In the genomic region with DNA sequence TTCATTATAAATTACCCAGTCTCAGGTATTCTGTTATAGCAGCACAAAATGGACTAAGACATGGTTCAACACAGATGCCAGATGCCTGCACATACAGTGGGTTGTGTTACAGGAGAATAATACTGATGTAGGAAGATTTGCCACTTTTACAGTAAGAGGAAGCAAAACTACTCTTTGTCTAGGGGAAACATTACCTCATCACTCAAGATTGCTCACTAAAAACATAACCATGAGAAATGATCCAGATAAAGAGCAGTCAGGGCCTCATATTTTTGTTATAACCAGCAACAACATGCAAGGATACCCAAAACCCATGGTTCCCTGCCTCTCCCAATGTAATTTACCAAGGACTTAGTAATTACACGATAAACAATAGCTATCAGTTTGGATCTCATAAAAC, we compare ENCODE assay signal across 8 cellular contexts. TPM values are rescaled to one million over a fixed set of nuclear protein-coding genes. Genes with fewer than 3 reads are reported as not detected.
DNase-seq lines count a peak whose midpoint lies in the region; ATAC-seq and TF ChIP-seq lines count a peak whose summit lies in the region.

No MANE protein-coding gene starts in this region.

- no peaks in the 10 kb centered on the region for H3K9me3 ChIP-seq in skeletal muscle tissue (ENCODE audit: control insufficient read depth in 3 of 3, low read length in 3 of 3)
- no peaks in the 10 kb centered on the region for H3K9me3 ChIP-seq in OCI-LY7 (ENCODE audit: low read length)

- no peaks in the 10 kb centered on the region for H4K20me1 ChIP-seq in OCI-LY7 (ENCODE audit: insufficient read depth, low read length)

- H3K9me3 Mint-ChIP-seq in chondrocyte (ENCODE audit: low read depth) = peaks cover 2% of the 10 kb centered on the region
- peaks cover 7% of the 10 kb centered on the region for H3K9me3 Mint-ChIP-seq in stimulated activated memory B cell treated with anti-CD40 and anti-IgM and Interleukin-4, amounts not matched to agents 10 μg/mL and 1 μg/mL and 100 μg/mL, for 72 hours

- no peaks in the 10 kb centered on the region for H3K79me2 ChIP-seq in OCI-LY7 (ENCODE audit: insufficient read depth, low read depth, low read length)

- H3K27ac Mint-ChIP-seq in chondrocyte (ENCODE audit: unreplicated experiment) = peak overlapping the region; percentile 62
- H3K27ac Mint-ChIP-seq in stimulated activated memory B cell treated with anti-CD40 and anti-IgM and Interleukin-4, amounts not matched to agents 10 μg/mL and 1 μg/mL and 100 μg/mL, for 72 hours = no peak overlapping the region

- H3K4me2 ChIP-seq in OCI-LY7 (ENCODE audit: low read length) = no peak overlapping the region

- intact Hi-C loops in OCI-LY7 (cut with micrococcal nuclease; ENCODE audit: unreplicated experiment) = no loop called here

- no peaks in the 10 kb centered on the region for H3K9me2 ChIP-seq in OCI-LY7 (ENCODE audit: insufficient read depth, low read length)

- H2AFZ ChIP-seq in OCI-LY7 (ENCODE audit: low read length) = no peak overlapping the region

- BruUV-seq in OCI-LY7 (replicated peaks; lab: Mats Ljungman, UMichigan) = no TSS peak

- no peak overlapping the region for H3K4me3 Mint-ChIP-seq in chondrocyte (ENCODE audit: unreplicated experiment)
- H3K4me3 Mint-ChIP-seq in stimulated activated memory B cell treated with anti-CD40 and anti-IgM and Interleukin-4, amounts not matched to agents 10 μg/mL and 1 μg/mL and 100 μg/mL, for 72 hours = no peak overlapping the region

- peak overlapping the region; percentile 85 for H3K27ac ChIP-seq in skeletal muscle tissue (ENCODE audit: low read depth, low read length)
- H3K27ac ChIP-seq in OCI-LY7 (ENCODE audit: low read depth, low read length, poor library complexity, severe bottlenecking) = no peak overlapping the region

- no peak overlapping the region for H3K9ac ChIP-seq in skeletal muscle tissue (ENCODE audit: low read depth in 1 of 3, low read length in 3 of 3)

- H3K4me3 ChIP-seq in skeletal muscle tissue (ENCODE audit: low read length in 3 of 3) (no peak overlapping the region), OCI-LY7 (ENCODE audit: low read depth, low read length, poor library complexity, severe bottlenecking) (no peak overlapping the region)

- POLR2A ChIA-PET in OCI-LY7 (lab: Charles Lee) = interaction anchor here (0.5 kb wide), 1 partner anchor 972 kb away, joined by 3 read pairs; no protein-coding TSS in a partner anchor

- no peaks in the 10 kb centered on the region for H3K27me3 ChIP-seq in skeletal muscle tissue (ENCODE audit: control insufficient read depth in 3 of 3, insufficient read depth in 3 of 3, low read length in 3 of 3)

- H3K4me1 Mint-ChIP-seq in chondrocyte (ENCODE audit: low read depth) = peaks cover 40% of the 10 kb centered on the region
- no peaks in the 10 kb centered on the region for H3K4me1 Mint-ChIP-seq in stimulated activated memory B cell treated with anti-CD40 and anti-IgM and Interleukin-4, amounts not matched to agents 10 μg/mL and 1 μg/mL and 100 μg/mL, for 72 hours

- H3K4me1 ChIP-seq in skeletal muscle tissue (ENCODE audit: control insufficient read depth in 3 of 3, insufficient read depth in 3 of 3, low read length in 3 of 3) = peaks cover 0 to 15% (median 0%) of the 10 kb centered on the region in 3 donors
- peaks cover 4% of the 10 kb centered on the region for H3K4me1 ChIP-seq in OCI-LY7 (ENCODE audit: insufficient read depth, low read length, poor library complexity, severe bottlenecking)

- CTCF ChIA-PET in OCI-LY7 (lab: Charles Lee; ENCODE audit: unreplicated experiment) = interaction anchor here (0.5 kb wide), 1 partner anchor 81 kb away, joined by 3 read pairs; no protein-coding TSS in a partner anchor

- ATAC-seq in GM18907 (IDR thresholded peaks at IDR 0.05; ENCODE audit: unreplicated experiment) (peak; percentile 59), HG03066 (IDR thresholded peaks at IDR 0.05; ENCODE audit: low read depth, unreplicated experiment) (peak; percentile 55)
- ATAC-seq in stimulated activated memory B cell treated with anti-CD40 and anti-IgM and Interleukin-4, amounts not matched to agents 10 μg/mL and 1 μg/mL and 100 μg/mL, for 72 hours = no peak

- H3K36me3 Mint-ChIP-seq in chondrocyte (ENCODE audit: low read depth) = no peaks in the 10 kb centered on the region
- no peaks in the 10 kb centered on the region for H3K36me3 Mint-ChIP-seq in stimulated activated memory B cell treated with anti-CD40 and anti-IgM and Interleukin-4, amounts not matched to agents 10 μg/mL and 1 μg/mL and 100 μg/mL, for 72 hours

- H3K36me3 ChIP-seq in skeletal muscle tissue (ENCODE audit: control insufficient read depth in 3 of 3, insufficient read depth in 3 of 3, low read length in 3 of 3) (no peaks in the 10 kb centered on the region), OCI-LY7 (ENCODE audit: insufficient read depth, low read length) (no peaks in the 10 kb centered on the region)

- DNase-seq in chondrocyte (ENCODE audit: low spot score) (no peak), HT-29 (ENCODE audit: low spot score) (no peak), OCI-LY7 (ENCODE audit: low spot score) (no peak)
- no peak for DNase-seq in stimulated activated CD4-positive, alpha-beta T cell treated with anti-CD3 and anti-CD28 coated beads, Interleukin-2, amount 100 ng/mL, for 48 hours

- no peaks in the 10 kb centered on the region for H3K27me3 Mint-ChIP-seq in chondrocyte (ENCODE audit: low read depth)
- no peaks in the 10 kb centered on the region for H3K27me3 Mint-ChIP-seq in stimulated activated memory B cell treated with anti-CD40 and anti-IgM and Interleukin-4, amounts not matched to agents 10 μg/mL and 1 μg/mL and 100 μg/mL, for 72 hours

- TF ChIP-seq CTCF in chondrocyte (IDR thresholded peaks at IDR 0.05) (no peak), OCI-LY7 (conservative IDR thresholded peaks at IDR 0.05; ENCODE audit: low read length) (no peak)

RNA-seq across cellular contexts. Expression of gene DPYSL3, which starts 28.0 kb away (rescaled TPM):
- total RNA-seq in chondrocyte = 60.2 to 63.1 TPM (median 60.4 TPM) in 3 replicates
- total RNA-seq in skeletal muscle tissue = 109 TPM
- total RNA-seq in HT-29 (2014; rRNA removed; shearing (Covaris generic)) = 0.81 and 2.3 TPM in 2 replicates
- 0.70 TPM in 1 of 2 replicates, not detected in the other for total RNA-seq in OCI-LY7 (2014; rRNA removed; shearing (Covaris generic))
- total RNA-seq in OCI-LY7 (2022) = not detected in 2 replicates

Comparison
In these comparisons a context has a peak if more than half of its experiments do, and no peak if none do; other contexts are left out.
1. RNA of gene DPYSL3, which starts 28.0 kb away (total RNA-seq): 109 TPM in skeletal muscle tissue (single experiment) and 60.2 to 63.1 TPM in chondrocyte; 0.81 to 2.3 TPM in HT-29 and 0.70 TPM in OCI-LY7; every median in the first group is over 10 times any median in the second.